Comparison of ENCODE assay signal across 8 cellular contexts in the genomic region with DNA sequence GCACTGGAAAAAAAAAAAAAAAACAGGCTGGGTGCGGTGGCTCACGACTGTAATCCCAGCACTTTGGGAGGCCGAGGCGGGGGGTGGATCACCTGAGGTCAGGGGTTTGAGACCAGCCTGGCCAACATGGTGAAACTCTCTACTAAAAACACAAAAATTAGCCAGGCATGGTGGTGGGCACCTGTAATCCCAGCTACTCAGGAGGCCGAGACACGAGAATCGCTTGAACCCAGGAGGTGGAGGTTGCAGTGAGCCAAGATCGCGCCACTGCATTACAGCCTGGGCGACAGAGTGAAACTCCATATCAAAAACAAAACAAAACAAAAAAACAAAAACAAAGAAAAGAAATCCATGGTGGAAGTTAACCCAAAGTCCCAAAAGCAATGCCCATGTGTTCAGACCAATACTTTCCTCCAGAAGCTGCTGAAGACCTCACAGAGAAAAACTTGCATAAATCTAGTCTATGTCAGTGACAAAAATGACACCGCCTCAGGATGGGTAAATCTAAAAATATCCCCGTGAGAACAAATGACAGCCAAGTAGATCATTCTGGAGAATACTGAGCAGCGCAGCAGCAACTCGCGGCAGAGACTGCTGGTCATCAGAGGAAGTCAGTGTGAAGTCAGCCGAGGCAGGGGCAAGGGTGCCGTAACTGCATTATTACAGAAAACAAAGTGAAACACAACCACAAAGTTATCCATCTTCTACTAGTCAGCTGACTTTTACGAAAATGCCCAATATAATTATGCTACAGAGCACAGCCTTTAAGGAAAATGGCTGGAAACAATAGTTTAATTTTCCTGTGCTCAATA. TPM values are rescaled to one million over a fixed set of nuclear protein-coding genes. Genes with fewer than 3 reads are reported as not detected.
DNase-seq lines count a peak whose midpoint lies in the region; ATAC-seq and TF ChIP-seq lines count a peak whose summit lies in the region.

No MANE protein-coding gene starts in this region.

- no peak overlapping the region for H3K4me2 ChIP-seq in neural progenitor cell

- TF ChIP-seq CTCF in neural progenitor cell (IDR thresholded peaks at IDR 0.05) (no peak), endothelial cell (IDR thresholded peaks at IDR 0.05; ENCODE audit: unreplicated experiment) (no peak)

- no peak overlapping the region for H3K27ac ChIP-seq in neural progenitor cell

- H3K27ac Mint-ChIP-seq in dendritic cell treated with granulocyte-macrophage colony-stimulating factor and Interleukin-4, amounts not matched to agents 40 ng/mL and 50 ng/mL, for 4 days = peak overlapping the region; percentile 82
- H3K27ac Mint-ChIP-seq in neural progenitor cell (peak overlapping the region; percentile 88), endothelial cell (ENCODE audit: unreplicated experiment) (no peak overlapping the region)

- no peak overlapping the region for H3K4me3 ChIP-seq in neural progenitor cell

- ATAC-seq in GM19023 (IDR thresholded peaks at IDR 0.05; ENCODE audit: unreplicated experiment) (peak; percentile 86), HG03103 (IDR thresholded peaks at IDR 0.05; ENCODE audit: low read depth, unreplicated experiment) (peak; percentile 65)

- peaks cover 76% of the 10 kb centered on the region for H3K4me1 Mint-ChIP-seq in dendritic cell treated with granulocyte-macrophage colony-stimulating factor and Interleukin-4, amounts not matched to agents 40 ng/mL and 50 ng/mL, for 4 days (ENCODE audit: low read depth)
- H3K4me1 Mint-ChIP-seq in neural progenitor cell (peaks cover 25% of the 10 kb centered on the region), endothelial cell (ENCODE audit: unreplicated experiment) (peaks cover 36% of the 10 kb centered on the region)

- DNase-seq in activated CD4-positive, CD25-positive, alpha-beta regulatory T cell treated with anti-CD3 and anti-CD28 coated beads, Interleukin-2, amount 50 U/mL, for 72 hours = peak; percentile 62
- DNase-seq in neural progenitor cell (ENCODE audit: low spot score) (no peak), SK-N-DZ (ENCODE audit: low spot score) (no peak), endothelial cell (ENCODE audit: low spot score) (no peak), NCI-H526 treated with DMSO at 0.1 percent for 48 hours (lab: John Stamatoyannopoulos, UW) (no peak)

- intact Hi-C loops in dendritic cell treated with granulocyte-macrophage colony-stimulating factor and Interleukin-4, amounts not matched to agents 40 ng/mL and 50 ng/mL, for 4 days (cut with micrococcal nuclease) = loop anchor here (1.0 kb wide), 1 partner anchor 8 kb away; no protein-coding TSS in a partner anchor

- H3K79me2 ChIP-seq in neural progenitor cell (ENCODE audit: low read depth) = peaks cover 86% of the 10 kb centered on the region

- no peaks in the 10 kb centered on the region for H3K9me3 Mint-ChIP-seq in dendritic cell treated with granulocyte-macrophage colony-stimulating factor and Interleukin-4, amounts not matched to agents 40 ng/mL and 50 ng/mL, for 4 days
- H3K9me3 Mint-ChIP-seq in neural progenitor cell (no peaks in the 10 kb centered on the region), endothelial cell (ENCODE audit: unreplicated experiment) (no peaks in the 10 kb centered on the region)

- H3K27me3 ChIP-seq in neural progenitor cell = no peaks in the 10 kb centered on the region

- H3K9ac ChIP-seq in neural progenitor cell = no peak overlapping the region

- H3K27me3 Mint-ChIP-seq in dendritic cell treated with granulocyte-macrophage colony-stimulating factor and Interleukin-4, amounts not matched to agents 40 ng/mL and 50 ng/mL, for 4 days = no peaks in the 10 kb centered on the region
- no peaks in the 10 kb centered on the region for H3K27me3 Mint-ChIP-seq in neural progenitor cell (ENCODE audit: insufficient read depth, low read depth)
- no peaks in the 10 kb centered on the region for H3K27me3 Mint-ChIP-seq in endothelial cell (ENCODE audit: unreplicated experiment)

- H4K20me1 ChIP-seq in neural progenitor cell (ENCODE audit: low read depth) = no peaks in the 10 kb centered on the region

- H2AFZ ChIP-seq in neural progenitor cell (replicated peaks) = no peak overlapping the region

- H3K36me3 ChIP-seq in neural progenitor cell = no peaks in the 10 kb centered on the region

- H3K4me3 Mint-ChIP-seq in dendritic cell treated with granulocyte-macrophage colony-stimulating factor and Interleukin-4, amounts not matched to agents 40 ng/mL and 50 ng/mL, for 4 days = peak overlapping the region; percentile 60
- H3K4me3 Mint-ChIP-seq in neural progenitor cell = no peak overlapping the region
- H3K4me3 Mint-ChIP-seq in endothelial cell (ENCODE audit: unreplicated experiment) = no peak overlapping the region

- H3K4me1 ChIP-seq in neural progenitor cell = peaks cover 21% of the 10 kb centered on the region

- no peaks in the 10 kb centered on the region for H3K9me3 ChIP-seq in neural progenitor cell (ENCODE audit: low read depth)

- no peaks in the 10 kb centered on the region for H3K36me3 Mint-ChIP-seq in dendritic cell treated with granulocyte-macrophage colony-stimulating factor and Interleukin-4, amounts not matched to agents 40 ng/mL and 50 ng/mL, for 4 days (ENCODE audit: low read depth)
- peaks cover 11% of the 10 kb centered on the region for H3K36me3 Mint-ChIP-seq in neural progenitor cell
- no peaks in the 10 kb centered on the region for H3K36me3 Mint-ChIP-seq in endothelial cell (ENCODE audit: low read depth, unreplicated experiment)

- peaks cover 15% of the 10 kb centered on the region for H3F3A ChIP-seq in neural progenitor cell (ENCODE audit: low read depth)

RNA-seq across cellular contexts. Expression of a gene that starts 41.0 kb away (rescaled TPM):
- total RNA-seq in neural progenitor cell (ENCODE audit: low replicate concordance) = 32.1 and 35.5 TPM in 2 replicates
- 12.1 and 16.6 TPM in 2 replicates for polyA plus RNA-seq in SK-N-DZ (2014; cell fraction: cytosol; rRNA removed)
- polyA plus RNA-seq in SK-N-DZ (2014; cell fraction: nucleus; rRNA removed) = 15.4 and 16.2 TPM in 2 replicates
- 26.1 TPM for total RNA-seq in endothelial cell (ENCODE audit: unreplicated experiment)
